31 cellular contexts compared by ENCODE assay signal in the genomic region with DNA sequence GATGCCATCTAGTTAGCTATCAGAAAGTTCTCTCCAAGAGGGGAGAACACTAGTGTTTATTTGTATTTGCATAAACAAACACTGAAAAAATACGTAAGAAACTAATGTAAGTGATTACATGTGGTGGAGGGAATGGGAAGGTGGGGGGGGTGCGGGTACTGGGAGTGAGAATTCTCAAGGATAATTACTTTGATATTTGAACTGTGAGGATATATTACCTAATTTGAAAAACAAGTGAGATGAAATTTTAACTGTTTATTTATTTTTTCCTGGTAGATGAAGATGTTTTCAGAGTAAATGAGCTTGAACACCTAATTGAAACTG. TPM values are rescaled to one million over a fixed set of nuclear protein-coding genes. Genes with fewer than 3 reads are reported as not detected.
DNase-seq lines count a peak whose midpoint lies in the region; ATAC-seq and TF ChIP-seq lines count a peak whose summit lies in the region.
"Had no signal": no experiment of that assay in that cellular context is flagged by ENCODE, and none has a peak within 500 bp of the region (broad histone marks: within the 10 kb centered on the region; RNA-seq: fewer than 3 reads in every experiment).

No MANE protein-coding gene starts in this region.

- no peaks in the 10 kb centered on the region for H3K36me3 ChIP-seq in HEK293 (ENCODE audit: control insufficient read depth in 2 of 2, insufficient read depth in 1 of 2, low read length in 2 of 2)
- H3K36me3 ChIP-seq: BE2C, brain microvascular endothelial cell, gastroesophageal sphincter, HAP-1, ovary had no signal

- POLR2A ChIA-PET in HEK293 (lab: Yijun Ruan, JAX), result interaction anchor here (1.0 kb wide), 1 partner anchor 55 kb away, joined by 8 read pairs; a partner anchor contains a TSS
- POLR2A ChIA-PET in T-cell (lab: Charles Lee), result no interaction called here

- no peaks in the 10 kb centered on the region for H3K36me3 Mint-ChIP-seq in dendritic cell treated with granulocyte-macrophage colony-stimulating factor and Interleukin-4, amounts not matched to agents 40 ng/mL and 50 ng/mL, for 4 days (ENCODE audit: low read depth)
- H3K36me3 Mint-ChIP-seq in memory B cell (no peaks in the 10 kb centered on the region), T-cell (no peaks in the 10 kb centered on the region)
- no peaks in the 10 kb centered on the region for H3K36me3 Mint-ChIP-seq in stimulated activated memory B cell treated with anti-CD40 and anti-IgM and Interleukin-4, amounts not matched to agents 10 μg/mL and 1 μg/mL and 100 μg/mL, for 72 hours
- no peaks in the 10 kb centered on the region for H3K36me3 Mint-ChIP-seq in activated naive CD4-positive, alpha-beta T cell treated with anti-CD3 and anti-CD28 coated beads for 36 hours (ENCODE audit: low read depth)
- H3K36me3 Mint-ChIP-seq: CD8-positive, alpha-beta memory T cell; naive thymus-derived CD8-positive, alpha-beta T cell had no signal

- CTCF ChIA-PET in HEK293 (lab: Yijun Ruan, JAX), result interaction anchor here (0.6 to 1.4 kb wide), 9 partner anchors 13 to 250 kb away, joined by 3 to 5 read pairs (median 3); a partner anchor contains a TSS
- CTCF ChIA-PET in activated naive CD4-positive, alpha-beta T cell treated with anti-CD3 and anti-CD28 coated beads for 36 hours (lab: Charles Lee), result interaction anchor here (0.7 kb wide), 1 partner anchor 520 kb away, joined by 3 read pairs; no protein-coding TSS in a partner anchor
- CTCF ChIA-PET in T-cell (lab: Charles Lee), result interaction anchor here in 1 of 2 donors (0.6 to 0.7 kb wide), 2 partner anchors 31 to 54 kb away, joined by 6 read pairs; no protein-coding TSS in a partner anchor

- no peak overlapping the region for H3K27ac ChIP-seq in HEK293 (ENCODE audit: extremely low read depth, low read depth, low read length)
- H3K27ac ChIP-seq: brain microvascular endothelial cell, gastroesophageal sphincter, ovary, testis had no signal

- peaks cover 7% of the 10 kb centered on the region; the same call in 1 of the 2 replicates for H3K4me1 ChIP-seq in HEK293 (ENCODE audit: control insufficient read depth, insufficient read depth, low read length)
- H3K4me1 ChIP-seq: gastroesophageal sphincter, HAP-1 had no signal

- H3K27me3 Mint-ChIP-seq in dendritic cell treated with granulocyte-macrophage colony-stimulating factor and Interleukin-4, amounts not matched to agents 40 ng/mL and 50 ng/mL, for 4 days, result peaks cover 18% of the 10 kb centered on the region
- H3K27me3 Mint-ChIP-seq in memory B cell (peaks cover 6% of the 10 kb centered on the region), T-cell (peaks cover 1 to 10% of the 10 kb centered on the region in 2 donors)
- peaks cover 45% of the 10 kb centered on the region for H3K27me3 Mint-ChIP-seq in stimulated activated memory B cell treated with anti-CD40 and anti-IgM and Interleukin-4, amounts not matched to agents 10 μg/mL and 1 μg/mL and 100 μg/mL, for 72 hours
- no peaks in the 10 kb centered on the region for H3K27me3 Mint-ChIP-seq in activated naive CD4-positive, alpha-beta T cell treated with anti-CD3 and anti-CD28 coated beads for 36 hours (ENCODE audit: low read depth)

- peaks cover 10% of the 10 kb centered on the region for H3K4me1 Mint-ChIP-seq in dendritic cell treated with granulocyte-macrophage colony-stimulating factor and Interleukin-4, amounts not matched to agents 40 ng/mL and 50 ng/mL, for 4 days (ENCODE audit: low read depth)
- H3K4me1 Mint-ChIP-seq in memory B cell, result peaks cover 4% of the 10 kb centered on the region
- H3K4me1 Mint-ChIP-seq in stimulated activated memory B cell treated with anti-CD40 and anti-IgM and Interleukin-4, amounts not matched to agents 10 μg/mL and 1 μg/mL and 100 μg/mL, for 72 hours, result peaks cover 7% of the 10 kb centered on the region
- H3K4me1 Mint-ChIP-seq in activated naive CD4-positive, alpha-beta T cell treated with anti-CD3 and anti-CD28 coated beads for 36 hours (ENCODE audit: low read depth), result no peaks in the 10 kb centered on the region
- H3K4me1 Mint-ChIP-seq in T-cell, result peaks cover 0 to 3% (median 3%) of the 10 kb centered on the region in 3 donors

- no peak for TF ChIP-seq CTCF in HEK293 (tag by site-specific recombination; IDR thresholded peaks at IDR 0.05)

- no peaks in the 10 kb centered on the region for H3K9me3 ChIP-seq in HEK293 (ENCODE audit: control insufficient read depth, insufficient read depth, low read depth, low read length)
- H3K9me3 ChIP-seq: BE2C, gastroesophageal sphincter, HAP-1, ovary, testis had no signal

- H3K4me3 Mint-ChIP-seq in dendritic cell treated with granulocyte-macrophage colony-stimulating factor and Interleukin-4, amounts not matched to agents 40 ng/mL and 50 ng/mL, for 4 days, result no peak overlapping the region
- H3K4me3 Mint-ChIP-seq in memory B cell (no peak overlapping the region), T-cell (no peak overlapping the region)
- H3K4me3 Mint-ChIP-seq in stimulated activated memory B cell treated with anti-CD40 and anti-IgM and Interleukin-4, amounts not matched to agents 10 μg/mL and 1 μg/mL and 100 μg/mL, for 72 hours, result no peak overlapping the region
- no peak overlapping the region for H3K4me3 Mint-ChIP-seq in activated naive CD4-positive, alpha-beta T cell treated with anti-CD3 and anti-CD28 coated beads for 36 hours
- H3K4me3 Mint-ChIP-seq: activated CD8-positive, alpha-beta T cell treated with anti-CD3 and anti-CD28 coated beads for 36 hours; activated T-helper 1 cell treated with anti-CD3 and anti-CD28 coated beads, Interleukin-12 subunit alpha, Interleukin-12 subunit beta, Interleukin-2, Interleukin-4 antibody, amounts not matched to agents 30 ng/mL and 10 ng/mL and 1 ng/mL, durations not matched to agents 14 hours and 24 hours and 36 hours; naive thymus-derived CD8-positive, alpha-beta T cell had no signal

- H3K9me3 Mint-ChIP-seq in dendritic cell treated with granulocyte-macrophage colony-stimulating factor and Interleukin-4, amounts not matched to agents 40 ng/mL and 50 ng/mL, for 4 days, result no peaks in the 10 kb centered on the region
- H3K9me3 Mint-ChIP-seq in memory B cell (no peaks in the 10 kb centered on the region), T-cell (no peaks in the 10 kb centered on the region)
- H3K9me3 Mint-ChIP-seq in stimulated activated memory B cell treated with anti-CD40 and anti-IgM and Interleukin-4, amounts not matched to agents 10 μg/mL and 1 μg/mL and 100 μg/mL, for 72 hours, result no peaks in the 10 kb centered on the region
- no peaks in the 10 kb centered on the region for H3K9me3 Mint-ChIP-seq in activated naive CD4-positive, alpha-beta T cell treated with anti-CD3 and anti-CD28 coated beads for 36 hours
- H3K9me3 Mint-ChIP-seq: activated CD8-positive, alpha-beta T cell treated with anti-CD3 and anti-CD28 coated beads for 36 hours; activated T-helper 1 cell treated with anti-CD3 and anti-CD28 coated beads, Interleukin-12 subunit alpha, Interleukin-12 subunit beta, Interleukin-2, Interleukin-4 antibody, amounts not matched to agents 30 ng/mL and 10 ng/mL and 1 ng/mL, durations not matched to agents 14 hours and 24 hours and 36 hours; CD8-positive, alpha-beta memory T cell; naive thymus-derived CD8-positive, alpha-beta T cell had no signal

- ATAC-seq in memory B cell (ENCODE audit: low read depth), result no peak
- no peak for ATAC-seq in stimulated activated memory B cell treated with anti-CD40 and anti-IgM and Interleukin-4, amounts not matched to agents 10 μg/mL and 1 μg/mL and 100 μg/mL, for 72 hours
- ATAC-seq in GM18867 (IDR thresholded peaks at IDR 0.05; ENCODE audit: unreplicated experiment), result no peak
- no peak for ATAC-seq in HG02759 (IDR thresholded peaks at IDR 0.05; ENCODE audit: unreplicated experiment)
- ATAC-seq in T-cell (replicated peaks in 1 of 4), result no peak
- ATAC-seq: activated CD8-positive, alpha-beta T cell treated with anti-CD3 and anti-CD28 coated beads for 36 hours; naive thymus-derived CD8-positive, alpha-beta T cell had no signal

- peak overlapping the region; percentile 20 for H3K27ac Mint-ChIP-seq in dendritic cell treated with granulocyte-macrophage colony-stimulating factor and Interleukin-4, amounts not matched to agents 40 ng/mL and 50 ng/mL, for 4 days
- H3K27ac Mint-ChIP-seq in memory B cell (peak overlapping the region; percentile 53), T-cell (no peak overlapping the region)
- peak overlapping the region; percentile 60 for H3K27ac Mint-ChIP-seq in stimulated activated memory B cell treated with anti-CD40 and anti-IgM and Interleukin-4, amounts not matched to agents 10 μg/mL and 1 μg/mL and 100 μg/mL, for 72 hours
- H3K27ac Mint-ChIP-seq in activated naive CD4-positive, alpha-beta T cell treated with anti-CD3 and anti-CD28 coated beads for 36 hours, result no peak overlapping the region
- H3K27ac Mint-ChIP-seq: activated CD8-positive, alpha-beta T cell treated with anti-CD3 and anti-CD28 coated beads for 36 hours; activated T-helper 1 cell treated with anti-CD3 and anti-CD28 coated beads, Interleukin-12 subunit alpha, Interleukin-12 subunit beta, Interleukin-2, Interleukin-4 antibody, amounts not matched to agents 30 ng/mL and 10 ng/mL and 1 ng/mL, durations not matched to agents 14 hours and 24 hours and 36 hours had no signal

- intact Hi-C loops in dendritic cell treated with granulocyte-macrophage colony-stimulating factor and Interleukin-4, amounts not matched to agents 40 ng/mL and 50 ng/mL, for 4 days (cut with micrococcal nuclease), result no loop called here
- intact Hi-C loops in activated naive CD4-positive, alpha-beta T cell treated with anti-CD3 and anti-CD28 coated beads for 36 hours (cut with micrococcal nuclease), result no loop called here

- DNase-seq in memory B cell (ENCODE audit: low spot score in 2 of 2) (no peak), T-cell (no peak)
- no peak for DNase-seq in activated naive CD4-positive, alpha-beta T cell treated with anti-CD3 and anti-CD28 coated beads for 36 hours
- DNase-seq: activated CD8-positive, alpha-beta memory T cell treated with anti-CD3 and anti-CD28 coated beads, Interleukin-2, amount 50 U/mL, for 48 hours; activated CD8-positive, alpha-beta T cell treated with anti-CD3 and anti-CD28 coated beads for 36 hours; activated naive CD4-positive, alpha-beta T cell treated with Interleukin-2 at 50 U/mL for 16 hours; BE2C; brain microvascular endothelial cell; cerebellar nuclear complex; DMS153; hypothalamus; naive thymus-derived CD8-positive, alpha-beta T cell; NCI-H1105; NCI-H82; ovary; retina; SIG-M5; stimulated activated naive CD4-positive, alpha-beta T cell treated with Interleukin-2 at 50 U/mL for 16 hours; T-helper 9 cell; testis had no signal

- no peak overlapping the region for H3K4me3 ChIP-seq in HEK293 (ENCODE audit: low read depth, low read length)
- H3K4me3 ChIP-seq: gastroesophageal sphincter, GM12878, HAP-1, ovary, skin epidermis, testis had no signal

RNA-seq across cellular contexts. Expression of a gene that starts 54.7 kb away (rescaled TPM):
- total RNA-seq in activated naive CD4-positive, alpha-beta T cell treated with anti-CD3 and anti-CD28 coated beads for 36 hours, result 10 to 100 TPM; 35.9 to 37.3 TPM
- total RNA-seq in T-cell, result 1 to 10 TPM; 1.1 to 8.9 (median 6.4) TPM

Comparison
In these comparisons a context has a peak if more than half of its experiments do, and no peak if none do; other contexts are left out.
1. H3K27ac Mint-ChIP-seq: peak in dendritic cell treated with granulocyte-macrophage colony-stimulating factor and Interleukin-4, amounts not matched to agents 40 ng/mL and 50 ng/mL, for 4 days (single experiment), memory B cell (single experiment) and stimulated activated memory B cell treated with anti-CD40 and anti-IgM and Interleukin-4, amounts not matched to agents 10 μg/mL and 1 μg/mL and 100 μg/mL, for 72 hours (single experiment); none in activated naive CD4-positive, alpha-beta T cell treated with anti-CD3 and anti-CD28 coated beads for 36 hours (single experiment) and T-cell (0 of 2).